ENCODE assay signal across 1 cellular context in the genomic region with DNA sequence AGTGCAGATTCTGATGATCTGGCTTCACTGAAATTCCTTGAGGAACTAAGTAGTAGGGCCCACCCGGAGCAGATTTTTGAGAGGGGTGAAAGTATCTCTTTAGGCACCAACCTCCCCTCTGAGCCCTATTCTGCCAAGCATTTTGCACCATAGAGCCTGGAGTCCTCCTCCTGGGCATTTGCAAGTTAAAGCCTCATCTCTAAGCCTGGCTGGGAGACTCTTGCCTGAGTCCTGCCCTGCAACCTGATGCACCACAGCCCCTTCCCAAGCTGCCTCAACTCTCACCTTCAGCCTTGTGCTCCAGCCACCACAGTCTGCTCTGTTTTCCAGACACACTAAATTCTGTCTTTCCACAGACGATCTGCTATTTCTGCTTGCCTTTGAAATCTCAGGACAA.
TF ChIP-seq lines count a peak whose summit lies in the region.

No MANE protein-coding gene starts in this region.

TF ChIP-seq in A549, 52 proteins besides CTCF, POLR2A, EP300 and RAD21 (continued from another document):
- TF ChIP-seq, protein P1, sequence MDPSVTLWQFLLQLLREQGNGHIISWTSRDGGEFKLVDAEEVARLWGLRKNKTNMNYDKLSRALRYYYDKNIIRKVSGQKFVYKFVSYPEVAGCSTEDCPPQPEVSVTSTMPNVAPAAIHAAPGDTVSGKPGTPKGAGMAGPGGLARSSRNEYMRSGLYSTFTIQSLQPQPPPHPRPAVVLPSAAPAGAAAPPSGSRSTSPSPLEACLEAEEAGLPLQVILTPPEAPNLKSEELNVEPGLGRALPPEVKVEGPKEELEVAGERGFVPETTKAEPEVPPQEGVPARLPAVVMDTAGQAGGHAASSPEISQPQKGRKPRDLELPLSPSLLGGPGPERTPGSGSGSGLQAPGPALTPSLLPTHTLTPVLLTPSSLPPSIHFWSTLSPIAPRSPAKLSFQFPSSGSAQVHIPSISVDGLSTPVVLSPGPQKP (IDR thresholded peaks at IDR 0.05; ENCODE audit: low read depth, low read length): no peak
- TF ChIP-seq HOXB5 (CRISPR knock-in tag; IDR thresholded peaks at IDR 0.05) (no peak), ZSCAN20 (CRISPR knock-in tag; IDR thresholded peaks at IDR 0.05) (no peak)
